ENCODE assay signal across 1 cellular context in the genomic region with DNA sequence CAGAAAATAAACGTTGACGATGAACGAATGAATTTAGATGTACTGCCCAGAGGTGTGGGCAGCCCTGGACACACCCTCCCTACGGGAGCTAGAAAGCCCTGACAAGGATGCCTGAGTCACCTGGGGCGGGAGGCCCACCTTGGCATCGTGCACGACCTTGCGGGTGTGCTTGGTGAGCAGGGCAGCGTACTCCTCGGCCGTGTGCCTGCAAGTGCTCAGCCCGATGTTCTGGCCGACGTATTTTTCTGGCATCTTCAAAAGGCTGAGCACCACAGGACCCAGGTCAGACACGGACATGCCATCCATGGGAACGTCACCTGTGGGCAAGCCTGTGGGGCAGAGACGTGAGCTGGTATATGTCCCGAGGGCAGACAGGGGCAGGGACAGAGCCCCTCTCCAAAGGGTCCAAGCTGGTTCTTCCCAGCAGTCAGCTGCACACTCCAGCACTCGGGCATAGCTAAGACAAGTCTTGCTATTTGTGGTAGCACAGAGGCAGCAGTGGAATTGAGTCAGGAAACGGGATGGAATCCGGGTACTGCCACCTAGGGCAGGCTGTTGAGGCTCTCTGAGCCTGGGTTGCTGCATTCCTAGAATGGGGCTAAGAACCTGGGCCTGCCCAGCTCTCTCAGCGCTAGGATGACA.
TF ChIP-seq lines count a peak whose summit lies in the region.

No MANE protein-coding gene starts in this region.

TF ChIP-seq in GM23338, 12 proteins besides CTCF, POLR2A, EP300 and RAD21 (continued from another document):
- TF ChIP-seq, protein P1, sequence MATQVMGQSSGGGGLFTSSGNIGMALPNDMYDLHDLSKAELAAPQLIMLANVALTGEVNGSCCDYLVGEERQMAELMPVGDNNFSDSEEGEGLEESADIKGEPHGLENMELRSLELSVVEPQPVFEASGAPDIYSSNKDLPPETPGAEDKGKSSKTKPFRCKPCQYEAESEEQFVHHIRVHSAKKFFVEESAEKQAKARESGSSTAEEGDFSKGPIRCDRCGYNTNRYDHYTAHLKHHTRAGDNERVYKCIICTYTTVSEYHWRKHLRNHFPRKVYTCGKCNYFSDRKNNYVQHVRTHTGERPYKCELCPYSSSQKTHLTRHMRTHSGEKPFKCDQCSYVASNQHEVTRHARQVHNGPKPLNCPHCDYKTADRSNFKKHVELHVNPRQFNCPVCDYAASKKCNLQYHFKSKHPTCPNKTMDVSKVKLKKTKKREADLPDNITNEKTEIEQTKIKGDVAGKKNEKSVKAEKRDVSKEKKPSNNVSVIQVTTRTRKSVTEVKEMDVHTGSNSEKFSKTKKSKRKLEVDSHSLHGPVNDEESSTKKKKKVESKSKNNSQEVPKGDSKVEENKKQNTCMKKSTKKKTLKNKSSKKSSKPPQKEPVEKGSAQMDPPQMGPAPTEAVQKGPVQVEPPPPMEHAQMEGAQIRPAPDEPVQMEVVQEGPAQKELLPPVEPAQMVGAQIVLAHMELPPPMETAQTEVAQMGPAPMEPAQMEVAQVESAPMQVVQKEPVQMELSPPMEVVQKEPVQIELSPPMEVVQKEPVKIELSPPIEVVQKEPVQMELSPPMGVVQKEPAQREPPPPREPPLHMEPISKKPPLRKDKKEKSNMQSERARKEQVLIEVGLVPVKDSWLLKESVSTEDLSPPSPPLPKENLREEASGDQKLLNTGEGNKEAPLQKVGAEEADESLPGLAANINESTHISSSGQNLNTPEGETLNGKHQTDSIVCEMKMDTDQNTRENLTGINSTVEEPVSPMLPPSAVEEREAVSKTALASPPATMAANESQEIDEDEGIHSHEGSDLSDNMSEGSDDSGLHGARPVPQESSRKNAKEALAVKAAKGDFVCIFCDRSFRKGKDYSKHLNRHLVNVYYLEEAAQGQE (IDR thresholded peaks at IDR 0.05; ENCODE audit: unreplicated experiment): no peak
- TF ChIP-seq ETS1 (IDR thresholded peaks at IDR 0.05) (no peak), EZH2phosphoT487 (IDR thresholded peaks at IDR 0.05; ENCODE audit: unreplicated experiment) (no peak), STAT1 (IDR thresholded peaks at IDR 0.05; ENCODE audit: unreplicated experiment) (no peak), NANOG (IDR thresholded peaks at IDR 0.05; ENCODE audit: borderline replicate concordance) (no peak), POLR2AphosphoS5 (IDR thresholded peaks at IDR 0.05; ENCODE audit: low read depth) (no peak)
- TF ChIP-seq, protein P2, sequence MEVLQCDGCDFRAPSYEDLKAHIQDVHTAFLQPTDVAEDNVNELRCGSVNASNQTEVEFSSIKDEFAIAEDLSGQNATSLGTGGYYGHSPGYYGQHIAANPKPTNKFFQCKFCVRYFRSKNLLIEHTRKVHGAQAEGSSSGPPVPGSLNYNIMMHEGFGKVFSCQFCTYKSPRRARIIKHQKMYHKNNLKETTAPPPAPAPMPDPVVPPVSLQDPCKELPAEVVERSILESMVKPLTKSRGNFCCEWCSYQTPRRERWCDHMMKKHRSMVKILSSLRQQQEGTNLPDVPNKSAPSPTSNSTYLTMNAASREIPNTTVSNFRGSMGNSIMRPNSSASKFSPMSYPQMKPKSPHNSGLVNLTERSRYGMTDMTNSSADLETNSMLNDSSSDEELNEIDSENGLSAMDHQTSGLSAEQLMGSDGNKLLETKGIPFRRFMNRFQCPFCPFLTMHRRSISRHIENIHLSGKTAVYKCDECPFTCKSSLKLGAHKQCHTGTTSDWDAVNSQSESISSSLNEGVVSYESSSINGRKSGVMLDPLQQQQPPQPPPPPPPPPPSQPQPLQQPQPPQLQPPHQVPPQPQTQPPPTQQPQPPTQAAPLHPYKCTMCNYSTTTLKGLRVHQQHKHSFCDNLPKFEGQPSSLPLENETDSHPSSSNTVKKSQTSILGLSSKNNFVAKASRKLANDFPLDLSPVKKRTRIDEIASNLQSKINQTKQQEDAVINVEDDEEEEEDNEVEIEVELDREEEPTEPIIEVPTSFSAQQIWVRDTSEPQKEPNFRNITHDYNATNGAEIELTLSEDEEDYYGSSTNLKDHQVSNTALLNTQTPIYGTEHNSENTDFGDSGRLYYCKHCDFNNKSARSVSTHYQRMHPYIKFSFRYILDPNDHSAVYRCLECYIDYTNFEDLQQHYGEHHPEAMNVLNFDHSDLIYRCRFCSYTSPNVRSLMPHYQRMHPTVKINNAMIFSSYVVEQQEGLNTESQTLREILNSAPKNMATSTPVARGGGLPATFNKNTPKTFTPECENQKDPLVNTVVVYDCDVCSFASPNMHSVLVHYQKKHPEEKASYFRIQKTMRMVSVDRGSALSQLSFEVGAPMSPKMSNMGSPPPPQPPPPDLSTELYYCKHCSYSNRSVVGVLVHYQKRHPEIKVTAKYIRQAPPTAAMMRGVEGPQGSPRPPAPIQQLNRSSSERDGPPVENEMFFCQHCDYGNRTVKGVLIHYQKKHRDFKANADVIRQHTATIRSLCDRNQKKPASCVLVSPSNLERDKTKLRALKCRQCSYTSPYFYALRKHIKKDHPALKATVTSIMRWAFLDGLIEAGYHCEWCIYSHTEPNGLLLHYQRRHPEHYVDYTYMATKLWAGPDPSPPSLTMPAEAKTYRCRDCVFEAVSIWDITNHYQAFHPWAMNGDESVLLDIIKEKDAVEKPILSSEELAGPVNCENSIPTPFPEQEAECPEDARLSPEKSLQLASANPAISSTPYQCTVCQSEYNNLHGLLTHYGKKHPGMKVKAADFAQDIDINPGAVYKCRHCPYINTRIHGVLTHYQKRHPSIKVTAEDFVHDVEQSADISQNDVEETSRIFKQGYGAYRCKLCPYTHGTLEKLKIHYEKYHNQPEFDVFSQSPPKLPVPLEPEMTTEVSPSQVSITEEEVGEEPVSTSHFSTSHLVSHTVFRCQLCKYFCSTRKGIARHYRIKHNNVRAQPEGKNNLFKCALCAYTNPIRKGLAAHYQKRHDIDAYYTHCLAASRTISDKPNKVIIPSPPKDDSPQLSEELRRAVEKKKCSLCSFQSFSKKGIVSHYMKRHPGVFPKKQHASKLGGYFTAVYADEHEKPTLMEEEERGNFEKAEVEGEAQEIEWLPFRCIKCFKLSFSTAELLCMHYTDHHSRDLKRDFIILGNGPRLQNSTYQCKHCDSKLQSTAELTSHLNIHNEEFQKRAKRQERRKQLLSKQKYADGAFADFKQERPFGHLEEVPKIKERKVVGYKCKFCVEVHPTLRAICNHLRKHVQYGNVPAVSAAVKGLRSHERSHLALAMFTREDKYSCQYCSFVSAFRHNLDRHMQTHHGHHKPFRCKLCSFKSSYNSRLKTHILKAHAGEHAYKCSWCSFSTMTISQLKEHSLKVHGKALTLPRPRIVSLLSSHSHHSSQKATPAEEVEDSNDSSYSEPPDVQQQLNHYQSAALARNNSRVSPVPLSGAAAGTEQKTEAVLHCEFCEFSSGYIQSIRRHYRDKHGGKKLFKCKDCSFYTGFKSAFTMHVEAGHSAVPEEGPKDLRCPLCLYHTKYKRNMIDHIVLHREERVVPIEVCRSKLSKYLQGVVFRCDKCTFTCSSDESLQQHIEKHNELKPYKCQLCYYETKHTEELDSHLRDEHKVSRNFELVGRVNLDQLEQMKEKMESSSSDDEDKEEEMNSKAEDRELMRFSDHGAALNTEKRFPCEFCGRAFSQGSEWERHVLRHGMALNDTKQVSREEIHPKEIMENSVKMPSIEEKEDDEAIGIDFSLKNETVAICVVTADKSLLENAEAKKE (CRISPR knock-in tag; IDR thresholded peaks at IDR 0.05): no peak
TF ChIP-seq in GM23338: peak in this region for 0.
